25 cellular contexts compared by ENCODE assay signal in genomic region chr11:9814108-9814507, GRCh38.
"Had no signal": no experiment of that assay in that cellular context is flagged by ENCODE, and none has a peak within 500 bp of the region (broad histone marks: within the 10 kb centered on the region; RNA-seq: fewer than 3 reads in every experiment).

No MANE protein-coding gene starts in this region.

- H3K4me1 ChIP-seq: esophagus muscularis mucosa, psoas muscle, right lobe of liver, thyroid gland had no signal

- H3K27me3 Mint-ChIP-seq: dendritic cell treated with granulocyte-macrophage colony-stimulating factor and Interleukin-4, amounts not matched to agents 40 ng/mL and 50 ng/mL, for 4 days; effector memory CD8-positive, alpha-beta T cell; naive B cell; type B pancreatic cell had no signal

- H3K27ac ChIP-seq: epithelial cell of prostate, esophagus muscularis mucosa, heart left ventricle, psoas muscle, right lobe of liver, suprapubic skin, thyroid gland had no signal

- H3K4me3 ChIP-seq: esophagus muscularis mucosa, heart left ventricle, lung, psoas muscle, right lobe of liver, suprapubic skin, thyroid gland had no signal

- H3K36me3 ChIP-seq: thyroid gland had no signal

- H3K9me3 Mint-ChIP-seq: dendritic cell treated with granulocyte-macrophage colony-stimulating factor and Interleukin-4, amounts not matched to agents 40 ng/mL and 50 ng/mL, for 4 days; effector memory CD8-positive, alpha-beta T cell; naive B cell; nephron; stimulated activated effector memory CD8-positive, alpha-beta T cell treated with anti-CD3 and anti-CD28 coated beads, Interleukin-12 subunit alpha, Interleukin-12 subunit beta, amount 100 ng/mL, for 72 hours; type B pancreatic cell had no signal

- H3K9me3 ChIP-seq: esophagus muscularis mucosa, heart left ventricle, psoas muscle, right lobe of liver, suprapubic skin, thyroid gland had no signal

- FAIRE-seq: urothelium cell line had no signal

- H3K4me1 Mint-ChIP-seq: naive B cell; nephron; stimulated activated effector memory CD8-positive, alpha-beta T cell treated with anti-CD3 and anti-CD28 coated beads, Interleukin-12 subunit alpha, Interleukin-12 subunit beta, amount 100 ng/mL, for 72 hours had no signal

- H3K27me3 ChIP-seq: esophagus muscularis mucosa, heart left ventricle, right lobe of liver, suprapubic skin, thyroid gland had no signal

- ATAC-seq: effector memory CD8-positive, alpha-beta T cell; heart left ventricle; left colon; left ventricle myocardium superior; psoas muscle; right lobe of liver; stimulated activated effector memory CD8-positive, alpha-beta T cell treated with anti-CD3 and anti-CD28 coated beads, Interleukin-12 subunit alpha, Interleukin-12 subunit beta, amount 100 ng/mL, for 72 hours; stimulated activated naive CD8-positive, alpha-beta T cell treated with anti-CD3 and anti-CD28 coated beads, Interleukin-15, Interleukin-2, amounts not matched to agents 100 U/mL and 50 U/mL, for 24 hours had no signal

- DNase-seq: effector memory CD8-positive, alpha-beta T cell; foreskin melanocyte; heart left ventricle; hippocampal formation; left colon; left ventricle myocardium superior; mesendoderm; naive B cell; occipital lobe; psoas muscle; retina; right lobe of liver; stimulated activated CD4-positive, alpha-beta T cell treated with anti-CD3 and anti-CD28 coated beads, Interleukin-4, amount 100 ng/mL, for 1 hour; stimulated activated CD8-positive, alpha-beta memory T cell treated with anti-CD3 and anti-CD28 coated beads, Interleukin-4, amount 100 ng/mL, for 48 hours; stimulated activated naive CD8-positive, alpha-beta T cell treated with anti-CD3 and anti-CD28 coated beads, Interleukin-15, Interleukin-2, amounts not matched to agents 100 U/mL and 50 U/mL, for 24 hours; thyroid gland had no signal

- H3K27ac Mint-ChIP-seq: dendritic cell treated with granulocyte-macrophage colony-stimulating factor and Interleukin-4, amounts not matched to agents 40 ng/mL and 50 ng/mL, for 4 days; effector memory CD8-positive, alpha-beta T cell; nephron; stimulated activated effector memory CD8-positive, alpha-beta T cell treated with anti-CD3 and anti-CD28 coated beads, Interleukin-12 subunit alpha, Interleukin-12 subunit beta, amount 100 ng/mL, for 72 hours; type B pancreatic cell had no signal

- H3K4me3 Mint-ChIP-seq: dendritic cell treated with granulocyte-macrophage colony-stimulating factor and Interleukin-4, amounts not matched to agents 40 ng/mL and 50 ng/mL, for 4 days; effector memory CD8-positive, alpha-beta T cell; naive B cell; nephron; stimulated activated effector memory CD8-positive, alpha-beta T cell treated with anti-CD3 and anti-CD28 coated beads, Interleukin-12 subunit alpha, Interleukin-12 subunit beta, amount 100 ng/mL, for 72 hours; type B pancreatic cell had no signal
